11 cellular contexts compared by ENCODE assay signal in genomic region chr2:202613479-202613878, GRCh38.
"Had no signal": no experiment of that assay in that cellular context is flagged by ENCODE, and none has a peak within 500 bp of the region (broad histone marks: within the 10 kb centered on the region; RNA-seq: fewer than 3 reads in every experiment).

No MANE protein-coding gene starts in this region.

- H2AFZ ChIP-seq: GM23248, GM23338 had no signal

- H3K4me2 ChIP-seq: GM23338 had no signal

- ATAC-seq: GM23338, HCT116 had no signal

- H3K27ac ChIP-seq: GM23248 had no signal

- H3K4me3 Mint-ChIP-seq: GM23338, H9, HFFc6 had no signal

- H3K9me3 Mint-ChIP-seq: GM23338, H9, HFFc6 had no signal

- DNase-seq: GM23248, GOT3, H7, H9, HCEC 1CT, HFFc6 had no signal

- H3K36me3 ChIP-seq: HAP-1 had no signal

- H3K27ac Mint-ChIP-seq: GM23338, H9, HFFc6 had no signal

- FAIRE-seq: H1, H54 had no signal

- H3K4me3 ChIP-seq: GM23248, GM23338, HAP-1 had no signal

- H3K9me3 ChIP-seq: HAP-1 had no signal

- H3K9ac ChIP-seq: GM23248 had no signal
